In the genomic region with DNA sequence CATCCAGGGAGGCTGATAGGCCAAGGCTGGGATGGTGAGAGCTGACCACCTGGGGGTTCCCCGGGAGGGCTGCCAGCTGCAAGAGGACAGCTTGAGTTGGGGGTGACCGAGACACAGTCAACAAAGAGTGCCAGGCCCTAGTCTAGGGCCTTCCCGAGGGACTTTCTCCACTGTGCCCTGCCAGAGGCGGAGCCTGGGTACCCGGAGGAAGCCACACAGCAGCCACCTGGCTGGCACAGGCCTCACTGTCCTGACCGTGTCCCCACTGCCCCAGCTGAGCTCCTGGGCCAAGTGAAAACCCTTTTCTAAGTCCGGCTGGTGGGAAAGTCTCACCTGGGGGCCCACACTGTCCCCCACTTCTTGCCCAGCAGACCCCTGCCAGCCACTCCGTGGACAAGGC, we compare ENCODE assay signal across 1 cellular context.
TF ChIP-seq lines count a peak whose summit lies in the region.

No MANE protein-coding gene starts in this region.

TF ChIP-seq in HepG2, 621 proteins besides CTCF, POLR2A, EP300 and RAD21:
- TF ChIP-seq ZFP36L2 (CRISPR knock-in tag; IDR thresholded peaks at IDR 0.05): no peak
- TF ChIP-seq, protein P1, sequence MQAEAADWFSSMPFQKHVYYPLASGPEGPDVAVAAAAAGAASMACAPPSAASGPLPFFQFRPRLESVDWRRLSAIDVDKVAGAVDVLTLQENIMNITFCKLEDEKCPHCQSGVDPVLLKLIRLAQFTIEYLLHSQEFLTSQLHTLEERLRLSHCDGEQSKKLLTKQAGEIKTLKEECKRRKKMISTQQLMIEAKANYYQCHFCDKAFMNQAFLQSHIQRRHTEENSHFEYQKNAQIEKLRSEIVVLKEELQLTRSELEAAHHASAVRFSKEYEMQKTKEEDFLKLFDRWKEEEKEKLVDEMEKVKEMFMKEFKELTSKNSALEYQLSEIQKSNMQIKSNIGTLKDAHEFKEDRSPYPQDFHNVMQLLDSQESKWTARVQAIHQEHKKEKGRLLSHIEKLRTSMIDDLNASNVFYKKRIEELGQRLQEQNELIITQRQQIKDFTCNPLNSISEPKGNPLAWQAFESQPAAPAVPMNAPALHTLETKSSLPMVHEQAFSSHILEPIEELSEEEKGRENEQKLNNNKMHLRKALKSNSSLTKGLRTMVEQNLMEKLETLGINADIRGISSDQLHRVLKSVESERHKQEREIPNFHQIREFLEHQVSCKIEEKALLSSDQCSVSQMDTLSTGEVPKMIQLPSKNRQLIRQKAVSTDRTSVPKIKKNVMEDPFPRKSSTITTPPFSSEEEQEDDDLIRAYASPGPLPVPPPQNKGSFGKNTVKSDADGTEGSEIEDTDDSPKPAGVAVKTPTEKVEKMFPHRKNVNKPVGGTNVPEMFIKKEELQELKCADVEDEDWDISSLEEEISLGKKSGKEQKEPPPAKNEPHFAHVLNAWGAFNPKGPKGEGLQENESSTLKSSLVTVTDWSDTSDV (CRISPR knock-in tag; IDR thresholded peaks at IDR 0.05): 0 out of 2 replicates have a peak, but pooled peaks have one; percentile 23
